16 cellular contexts compared by ENCODE assay signal in the genomic region with DNA sequence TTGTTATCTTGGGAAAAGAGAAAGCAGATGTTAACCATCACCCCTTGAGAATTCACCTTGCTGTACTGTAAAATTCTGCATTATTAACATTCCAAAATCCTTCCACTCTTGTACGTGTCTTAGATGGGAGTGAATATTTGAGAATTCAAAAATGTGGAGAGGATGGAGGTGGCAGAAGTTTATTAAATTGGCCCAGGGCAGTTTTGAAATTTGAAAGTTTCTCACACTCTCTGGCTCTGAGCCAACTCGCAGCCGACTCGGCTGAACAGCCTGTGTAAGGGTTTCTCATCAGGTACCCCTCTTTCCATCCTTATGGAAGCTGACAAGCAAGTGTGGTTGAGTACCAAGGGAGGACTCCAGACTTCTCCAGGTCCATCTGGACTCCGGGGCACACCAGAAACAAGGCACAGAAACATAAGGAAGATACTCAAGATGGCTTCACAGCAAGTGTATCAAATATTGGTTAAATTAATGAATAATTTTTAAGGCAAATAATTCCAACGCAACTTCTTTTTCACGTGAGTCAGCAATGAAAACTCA. TPM values are rescaled to one million over a fixed set of nuclear protein-coding genes. Genes with fewer than 3 reads are reported as not detected.
A peak's percentile ranks its signal among the peaks of the same experiment; 100 is the strongest.
DNase-seq lines count a peak whose midpoint lies in the region; FAIRE-seq and TF ChIP-seq lines count a peak whose summit lies in the region.
"Had no signal": no experiment of that assay in that cellular context is flagged by ENCODE, and none has a peak within 500 bp of the region (broad histone marks: within the 10 kb centered on the region; RNA-seq: fewer than 3 reads in every experiment).

No MANE protein-coding gene starts in this region.

- H2AFZ ChIP-seq in H1 (ENCODE audit: low read length) = 0 out of 2 replicates have a peak overlapping the region, but pooled peaks have one; percentile 61

- 0 out of 4 replicates have a peak overlapping the region, but pooled peaks of 1 of the 2 experiments have one; percentile 17 for H3K4me2 ChIP-seq in H1 (ENCODE audit: insufficient read depth in 1 of 2, low read depth in 2 of 2, low read length in 2 of 2)
- H3K4me2 ChIP-seq: A549, BLaER1 had no signal

- no peak overlapping the region for H2BK12ac ChIP-seq in H1 (ENCODE audit: low read depth, low read length)

- H3K79me2 ChIP-seq in H1 (ENCODE audit: control insufficient read depth in 1 of 2, insufficient read depth in 2 of 2, low read length in 2 of 2) = no peaks in the 10 kb centered on the region

- DNase-seq in DMS 273 (lab: John Stamatoyannopoulos, UW; ENCODE audit: unreplicated experiment) (peak; percentile 94), DMS 273 treated with DMSO at 0.1 percent for 48 hours (lab: John Stamatoyannopoulos, UW) (no peak), NCI-H2171 treated with DMSO at 0.1 percent for 48 hours (lab: John Stamatoyannopoulos, UW) (peak; percentile 62), H1 (ENCODE audit: low read depth in 1 of 2, low spot score in 2 of 2) (no peak), neural crest cell (ENCODE audit: low read depth, low spot score) (no peak), HPDE6-E6E7 (ENCODE audit: extremely low spot score) (no peak), cerebellar cortex (ENCODE audit: low spot score) (no peak), RCC 7860 (ENCODE audit: low spot score) (no peak)
- DNase-seq: CD4-positive, alpha-beta memory T cell; GOT3; H9 had no signal

- no peak overlapping the region for H3K18ac ChIP-seq in H1 (ENCODE audit: extremely low read depth, low read length)

- no peak overlapping the region for H3K27ac Mint-ChIP-seq in neural crest cell (ENCODE audit: unreplicated experiment)
- H3K27ac Mint-ChIP-seq: CD14-positive monocyte; CD4-positive, alpha-beta memory T cell; H9 had no signal

- no peak overlapping the region for H3K4me3 ChIP-seq in H1 (ENCODE audit: extremely low read depth in 1 of 4, insufficient read depth in 2 of 4, low read depth in 3 of 4, low read length in 4 of 4)
- H3K4me3 ChIP-seq: A549, BLaER1 had no signal

- no peak overlapping the region for H3K14ac ChIP-seq in H1 (ENCODE audit: insufficient read length)

- no peak overlapping the region for H2BK20ac ChIP-seq in H1 (ENCODE audit: low read length)

- no peak for TF ChIP-seq POLR2A in H1 (IDR thresholded peaks at IDR 0.05; ENCODE audit: control extremely low read depth in 1 of 2, low read depth in 2 of 2, low read length in 2 of 2)

- TF ChIP-seq CTCF in H1 (IDR thresholded peaks at IDR 0.05; ENCODE audit: control extremely low read depth in 1 of 3, insufficient read depth in 1 of 3, low read depth in 1 of 3, low read length in 3 of 3) = no peak
- TF ChIP-seq CTCF in neural crest cell (conservative IDR thresholded peaks at IDR 0.05) = no peak

- TF ChIP-seq RAD21 in H1 (IDR thresholded peaks at IDR 0.05 in 1 of 2, conservative IDR thresholded peaks at IDR 0.05 in 1 of 2; ENCODE audit: low read depth in 2 of 2, low read length in 2 of 2) = no peak

- no peak overlapping the region for H3K27ac ChIP-seq in H1 (ENCODE audit: low read depth, low read length)
- H3K27ac ChIP-seq: 22Rv1, A549, BLaER1 had no signal

- H3K36me3 Mint-ChIP-seq in neural crest cell (ENCODE audit: low read depth) = no peaks in the 10 kb centered on the region
- H3K36me3 Mint-ChIP-seq: CD4-positive, alpha-beta memory T cell had no signal

- H4K91ac ChIP-seq in H1 (replicated peaks; ENCODE audit: insufficient read length, low read length) = no peak overlapping the region

- H3K4me1 ChIP-seq in H1 (replicated peaks in 1 of 4; ENCODE audit: control insufficient read depth in 3 of 4, insufficient read depth in 4 of 4, low read length in 3 of 4) = peaks cover 2 to 6% (median 3%) of the 10 kb centered on the region in 4 experiments; a peak in 4 of 7 replicates
- H3K4me1 ChIP-seq: A549 had no signal

- H3K27me3 ChIP-seq in H1 (replicated peaks in 1 of 4; ENCODE audit: control insufficient read depth in 3 of 4, extremely low read depth in 1 of 4, insufficient read depth in 3 of 4, low read length in 3 of 4) = peaks cover 6 to 38% (median 24%) of the 10 kb centered on the region in 4 experiments

- H3K27me3 Mint-ChIP-seq in neural crest cell (ENCODE audit: low read depth) = peaks cover 66% of the 10 kb centered on the region

- no peak overlapping the region for H3K56ac ChIP-seq in H1 (replicated peaks; ENCODE audit: insufficient read length, low read depth, low read length)

- no peaks in the 10 kb centered on the region for H3K36me3 ChIP-seq in H1 (ENCODE audit: control insufficient read depth in 2 of 4, insufficient read depth in 4 of 4, low read length in 3 of 4)
- H3K36me3 ChIP-seq: BLaER1 had no signal

- FAIRE-seq in H1 (lab: Jason Lieb, UNC) = no peak
- no peak for FAIRE-seq in RCC 7860 (lab: Jason Lieb, UNC)
- FAIRE-seq: A549, G401.6 had no signal

- H3K9me3 Mint-ChIP-seq in neural crest cell = no peaks in the 10 kb centered on the region

- no peak overlapping the region for H3K9ac ChIP-seq in H1 (replicated peaks in 1 of 4; ENCODE audit: extremely low read depth in 1 of 4, low read depth in 3 of 4, low read length in 3 of 4)
- H3K9ac ChIP-seq: BLaER1 had no signal

- H3K9me3 ChIP-seq in H1 (ENCODE audit: insufficient read depth in 2 of 2, low read depth in 1 of 2, low read length in 1 of 2) = peaks cover 0 to 4% of the 10 kb centered on the region in 2 experiments; a peak in 2 of 4 replicates
- H3K9me3 ChIP-seq: A549 had no signal

- peaks cover 4% of the 10 kb centered on the region; the same call in 1 of the 2 replicates for H3K23me2 ChIP-seq in H1 (ENCODE audit: low read depth, low read length)

- H2BK5ac ChIP-seq in H1 (ENCODE audit: low read depth, low read length) = no peak overlapping the region

- CTCF ChIA-PET in H1 (lab: Charles Lee; ENCODE audit: partially characterized antibody) = interaction anchor here (1.3 to 3.1 kb wide), 3 partner anchors 13 to 205 kb away, joined by 3 to 13 read pairs (median 3); no protein-coding TSS in a partner anchor

- H3K4ac ChIP-seq in H1 (replicated peaks; ENCODE audit: insufficient read length, low read depth, low read length) = no peak overlapping the region

- H2BK120ac ChIP-seq in H1 (replicated peaks; ENCODE audit: low read depth, low read length) = no peak overlapping the region

- H2AK5ac ChIP-seq in H1 (ENCODE audit: low read depth, low read length) = no peak overlapping the region

- peak overlapping the region; percentile 16 for H3K4me3 Mint-ChIP-seq in neural crest cell
- H3K4me3 Mint-ChIP-seq: CD4-positive, alpha-beta memory T cell; H9 had no signal

- no peak overlapping the region for H4K5ac ChIP-seq in H1 (ENCODE audit: insufficient read length, low read depth, low read length)

- H4K20me1 ChIP-seq in H1 (replicated peaks in 1 of 2; ENCODE audit: control insufficient read depth in 1 of 2, insufficient read depth in 2 of 2, low read length in 2 of 2) = no peaks in the 10 kb centered on the region
- H4K20me1 ChIP-seq: BLaER1 had no signal

- 73% methylated on average over 7 of the region's 7 CpGs; no CpG with 5 or more reads in 1 of the 2 experiments for WGBS in H1 (ENCODE audit: extremely low coverage in 1 of 2, insufficient coverage in 1 of 2, insufficient read length in 1 of 2, insufficient replicate concordance in 2 of 2, low coverage in 1 of 2, low lambda C conversion rate in 2 of 2, missing lambda C conversion rate in 1 of 2), 2 experiments

- POLR2A ChIA-PET in H1 (lab: Charles Lee; ENCODE audit: partially characterized antibody) = no interaction called here

- no peak overlapping the region for H2BK15ac ChIP-seq in H1 (ENCODE audit: low read length)

- no peak overlapping the region for H3K23ac ChIP-seq in H1 (ENCODE audit: insufficient read length)

- no peak overlapping the region for H4K8ac ChIP-seq in H1 (ENCODE audit: extremely low read depth, insufficient read depth, low read length)

- no peaks in the 10 kb centered on the region for H3K79me1 ChIP-seq in H1 (ENCODE audit: low read depth, low read length)

- H3K4me1 Mint-ChIP-seq in neural crest cell = peaks cover 22% of the 10 kb centered on the region

- TF ChIP-seq EP300 in H1 (IDR thresholded peaks at IDR 0.05; ENCODE audit: borderline replicate concordance in 1 of 2, low read depth in 2 of 2, low read length in 2 of 2) = no peak

TF ChIP-seq in H1, 55 proteins besides CTCF, POLR2A, EP300 and RAD21 (continues in another document):
- TF ChIP-seq, protein P1, sequence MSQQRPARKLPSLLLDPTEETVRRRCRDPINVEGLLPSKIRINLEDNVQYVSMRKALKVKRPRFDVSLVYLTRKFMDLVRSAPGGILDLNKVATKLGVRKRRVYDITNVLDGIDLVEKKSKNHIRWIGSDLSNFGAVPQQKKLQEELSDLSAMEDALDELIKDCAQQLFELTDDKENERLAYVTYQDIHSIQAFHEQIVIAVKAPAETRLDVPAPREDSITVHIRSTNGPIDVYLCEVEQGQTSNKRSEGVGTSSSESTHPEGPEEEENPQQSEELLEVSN (IDR thresholded peaks at IDR 0.05) = no peak
- TF ChIP-seq EZH2 (IDR thresholded peaks at IDR 0.05; ENCODE audit: low read depth, low read length, severe bottlenecking) (no peak), RFX5 (IDR thresholded peaks at IDR 0.05; ENCODE audit: borderline replicate concordance, low read depth, low read length) (no peak), SUZ12 (IDR thresholded peaks at IDR 0.05; ENCODE audit: low read length) (no peak), KDM1A (IDR thresholded peaks at IDR 0.05; ENCODE audit: borderline replicate concordance, low read length) (no peak), SAP30 (IDR thresholded peaks at IDR 0.05; ENCODE audit: insufficient read depth, insufficient replicate concordance, low read length) (no peak)

RNA-seq across cellular contexts. Expression of a gene that starts 45.1 kb away (rescaled TPM):
- 16.5 and 18.1 TPM in 2 replicates for total RNA-seq in H1 (2021; fragmentation: NEBNext Ultra II Directional; extraction: Animal tissue kit (Norgen Biotek cat#: 25700))
- 6.2 and 12.0 TPM in 2 replicates for polyA plus RNA-seq in H1 (2011; rRNA removed)
- 6.3 TPM for polyA plus RNA-seq in H1 (2011; cell fraction: cytosol; rRNA removed)
- 1.7 TPM for polyA plus RNA-seq in H1 (2011; cell fraction: nucleus; rRNA removed)
- 10.0 to 14.8 TPM (median 10.9 TPM) in 4 replicates for polyA plus RNA-seq in H1 (2012, experiment 1 of 2)
- polyA plus RNA-seq in H1 (2012, experiment 2 of 2) = 3.5 TPM
- 11.7 TPM for polyA plus RNA-seq in H1 (2013, experiment 1 of 2)
- polyA plus RNA-seq in H1 (2013, experiment 2 of 2) = 13.3 TPM
- polyA minus RNA-seq in H1 (2011; rRNA and poly(A)+ RNA removed) = 5.2 and 6.1 TPM in 2 replicates
- polyA minus RNA-seq in H1 (2011; cell fraction: cytosol; rRNA and poly(A)+ RNA removed) = 4.9 TPM
- polyA minus RNA-seq in H1 (2011; cell fraction: nucleus; rRNA and poly(A)+ RNA removed) = 3.2 TPM
- 21.0 and 24.1 TPM in 2 replicates for total RNA-seq in neural crest cell

RNA-seq across cellular contexts. Expression of a gene that starts 58.6 kb away (rescaled TPM):
- 36.8 and 38.2 TPM in 2 replicates for total RNA-seq in H1 (2021; fragmentation: NEBNext Ultra II Directional; extraction: Animal tissue kit (Norgen Biotek cat#: 25700))
- 13.0 and 22.4 TPM in 2 replicates for polyA plus RNA-seq in H1 (2011; rRNA removed)
- 16.4 TPM for polyA plus RNA-seq in H1 (2011; cell fraction: cytosol; rRNA removed)
- 5.4 TPM for polyA plus RNA-seq in H1 (2011; cell fraction: nucleus; rRNA removed)
- polyA plus RNA-seq in H1 (2012, experiment 1 of 2) = 14.2 to 19.4 TPM (median 16.0 TPM) in 4 replicates
- 7.4 TPM for polyA plus RNA-seq in H1 (2012, experiment 2 of 2)
- polyA plus RNA-seq in H1 (2013, experiment 1 of 2) = 40.9 TPM
- 40.7 TPM for polyA plus RNA-seq in H1 (2013, experiment 2 of 2)
- 13.4 and 15.4 TPM in 2 replicates for polyA minus RNA-seq in H1 (2011; rRNA and poly(A)+ RNA removed)
- polyA minus RNA-seq in H1 (2011; cell fraction: cytosol; rRNA and poly(A)+ RNA removed) = 10.9 TPM
- polyA minus RNA-seq in H1 (2011; cell fraction: nucleus; rRNA and poly(A)+ RNA removed) = 3.5 TPM
- total RNA-seq in neural crest cell = 15.0 and 20.7 TPM in 2 replicates

Comparison
In these comparisons a context has a peak if more than half of its experiments do, and no peak if none do; other contexts are left out.
1. DNase-seq: peak in DMS 273 (single experiment) and NCI-H2171 treated with DMSO at 0.1 percent for 48 hours (single experiment); none in DMS 273 treated with DMSO at 0.1 percent for 48 hours (single experiment), H1 (0 of 2), neural crest cell (single experiment), HPDE6-E6E7 (single experiment), cerebellar cortex (single experiment) and RCC 7860 (single experiment).